1 cellular context compared by ENCODE assay signal in the genomic region with DNA sequence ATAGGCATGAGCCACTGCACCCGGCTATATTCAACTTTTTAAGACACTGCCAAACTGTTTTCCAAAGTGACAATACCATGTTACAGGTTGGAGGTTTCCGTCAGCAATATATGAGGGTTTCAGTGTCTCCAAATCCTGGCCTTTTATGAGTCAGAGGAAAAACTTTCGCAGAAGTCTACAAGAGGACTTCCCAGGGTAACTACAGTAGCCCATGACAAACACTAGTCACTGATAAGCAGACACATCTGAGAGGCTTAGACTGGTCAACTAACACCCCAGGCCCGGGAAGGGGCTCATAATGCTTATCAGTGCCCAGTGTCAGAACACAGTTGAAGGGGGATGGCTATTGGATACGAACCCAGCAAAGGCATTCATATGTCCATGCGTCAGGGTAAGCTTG.
TF ChIP-seq lines count a peak whose summit lies in the region.

No MANE protein-coding gene starts in this region.

TF ChIP-seq in IMR-90, 13 proteins besides CTCF, POLR2A, EP300 and RAD21:
- TF ChIP-seq BHLHE40 (IDR thresholded peaks at IDR 0.05; ENCODE audit: low read depth, low read length) (0 out of 2 replicates have a peak, but pooled peaks have one; percentile 20), FOS (IDR thresholded peaks at IDR 0.05; ENCODE audit: low read depth, low read length) (peak; percentile 36; the same call in 1 of the 2 replicates), MAZ (IDR thresholded peaks at IDR 0.05; ENCODE audit: borderline replicate concordance, low read depth, low read length) (no peak)
